15 cellular contexts compared by ENCODE assay signal in genomic region chr20:61835791-61836350, GRCh38.
DNase-seq lines count a peak whose midpoint lies in the region; ATAC-seq and TF ChIP-seq lines count a peak whose summit lies in the region.
"Had no signal": no experiment of that assay in that cellular context is flagged by ENCODE, and none has a peak within 500 bp of the region (broad histone marks: within the 10 kb centered on the region; RNA-seq: fewer than 3 reads in every experiment).

No MANE protein-coding gene starts in this region.

- no peak for DNase-seq in IMR-90
- DNase-seq in chondrocyte (ENCODE audit: low spot score): peak; percentile 70
- DNase-seq in right lobe of liver: peak in 2 of 3 donors; percentile 8 to 46
- no peak for DNase-seq in stimulated activated effector memory CD8-positive, alpha-beta T cell treated with anti-CD3 and anti-CD28 coated beads, Interleukin-12 subunit alpha, Interleukin-12 subunit beta, amount 100 ng/mL, for 72 hours (ENCODE audit: low spot score in 2 of 2)
- DNase-seq in NCI-H2107 (lab: John Stamatoyannopoulos, UW): no peak
- no peak for DNase-seq in occipital lobe (lab: John Stamatoyannopoulos, UW)
- DNase-seq: C1 segment of cervical spinal cord; Caco-2; CD8-positive, alpha-beta T cell; DMS153; DND-41; GM23248; H7; HCEC 1CT had no signal

- no peak overlapping the region for H3K23ac ChIP-seq in IMR-90 (ENCODE audit: low read depth, low read length)

- no peaks in the 10 kb centered on the region for H3K4me1 ChIP-seq in IMR-90 (ENCODE audit: control insufficient read depth, insufficient read depth, low read length)
- H3K4me1 ChIP-seq in right lobe of liver: no peaks in the 10 kb centered on the region
- H3K4me1 ChIP-seq: Caco-2 had no signal

- H3K9me3 Mint-ChIP-seq in chondrocyte (ENCODE audit: low read depth): no peaks in the 10 kb centered on the region
- H3K9me3 Mint-ChIP-seq in stimulated activated effector memory CD8-positive, alpha-beta T cell treated with anti-CD3 and anti-CD28 coated beads, Interleukin-12 subunit alpha, Interleukin-12 subunit beta, amount 100 ng/mL, for 72 hours: no peaks in the 10 kb centered on the region
- H3K9me3 Mint-ChIP-seq: CD8-positive, alpha-beta T cell had no signal

- CTCF ChIA-PET in IMR-90 (lab: Yijun Ruan, JAX): no interaction called here

- WGBS in IMR-90 (ENCODE audit: extremely low coverage in 2 of 2, insufficient read length in 1 of 2), 2 experiments: 87% methylated on average over 8 of the region's 16 CpGs; no CpG with 5 or more reads in 1 of the 2 experiments
- no CpG with 5 or more reads among the region's 16 CpGs for WGBS in right lobe of liver (ENCODE audit: insufficient coverage, low coverage, low lambda C conversion rate, missing lambda C conversion rate)

- no peak for TF ChIP-seq RAD21 in IMR-90 (IDR thresholded peaks at IDR 0.05; ENCODE audit: low read length)

- peak overlapping the region; percentile 24 for H2AK9ac ChIP-seq in IMR-90 (replicated peaks; ENCODE audit: low read depth, low read length, poor library complexity)

- intact Hi-C loops in IMR-90 (cut with micrococcal nuclease) (no loop called here), right lobe of liver (cut with DNase I) (no loop called here)

- POLR2A ChIA-PET in IMR-90 (lab: Charles Lee; ENCODE audit: unreplicated experiment): no interaction called here

- H3K18ac ChIP-seq in IMR-90 (ENCODE audit: low read depth, low read length): no peak overlapping the region

- H3K27ac Mint-ChIP-seq in chondrocyte (ENCODE audit: unreplicated experiment): no peak overlapping the region
- H3K27ac Mint-ChIP-seq in stimulated activated effector memory CD8-positive, alpha-beta T cell treated with anti-CD3 and anti-CD28 coated beads, Interleukin-12 subunit alpha, Interleukin-12 subunit beta, amount 100 ng/mL, for 72 hours: no peak overlapping the region
- H3K27ac Mint-ChIP-seq: CD8-positive, alpha-beta T cell had no signal

- no peaks in the 10 kb centered on the region for H3K79me1 ChIP-seq in IMR-90 (ENCODE audit: low read depth in 1 of 2, low read length in 2 of 2)

- no peaks in the 10 kb centered on the region for H4K20me1 ChIP-seq in IMR-90 (ENCODE audit: insufficient read depth, low read length)

- no peaks in the 10 kb centered on the region for H3K36me3 ChIP-seq in IMR-90 (ENCODE audit: control insufficient read depth, insufficient read depth, low read length)
- H3K36me3 ChIP-seq in right lobe of liver: no peaks in the 10 kb centered on the region

- TF ChIP-seq CTCF in IMR-90 (conservative IDR thresholded peaks at IDR 0.05; ENCODE audit: low read depth, low read length) (no peak), chondrocyte (IDR thresholded peaks at IDR 0.05) (no peak), right lobe of liver (IDR thresholded peaks at IDR 0.05) (no peak)

- ATAC-seq in IMR-90 (ENCODE audit: low read depth): no peak
- ATAC-seq in right lobe of liver: peak in 1 of 4 donors; percentile 9
- peak; percentile 5 for ATAC-seq in stimulated activated effector memory CD8-positive, alpha-beta T cell treated with anti-CD3 and anti-CD28 coated beads, Interleukin-12 subunit alpha, Interleukin-12 subunit beta, amount 100 ng/mL, for 72 hours
- ATAC-seq in HG02642 (IDR thresholded peaks at IDR 0.05; ENCODE audit: poor library complexity, unreplicated experiment): no peak
- ATAC-seq: CD8-positive, alpha-beta T cell had no signal

- no peak overlapping the region for H2BK120ac ChIP-seq in IMR-90 (ENCODE audit: low read depth, low read length)

- H3K4ac ChIP-seq in IMR-90 (ENCODE audit: low read depth, low read length): no peak overlapping the region

- H3K14ac ChIP-seq in IMR-90 (replicated peaks; ENCODE audit: low read depth, low read length): no peak overlapping the region

- no peaks in the 10 kb centered on the region for H3K36me3 Mint-ChIP-seq in chondrocyte (ENCODE audit: low read depth)
- no peaks in the 10 kb centered on the region for H3K36me3 Mint-ChIP-seq in stimulated activated effector memory CD8-positive, alpha-beta T cell treated with anti-CD3 and anti-CD28 coated beads, Interleukin-12 subunit alpha, Interleukin-12 subunit beta, amount 100 ng/mL, for 72 hours
- H3K36me3 Mint-ChIP-seq: CD8-positive, alpha-beta T cell had no signal

- H3K56ac ChIP-seq in IMR-90 (ENCODE audit: extremely low read depth, insufficient read depth, low read length): no peak overlapping the region

- no peak overlapping the region for H2BK5ac ChIP-seq in IMR-90 (ENCODE audit: low read depth, low read length, poor library complexity, severe bottlenecking)

- in situ Hi-C loops in IMR-90 (cut with MboI; ENCODE audit: low sequenced_read_pairs): no loop called here

- H3K27me3 ChIP-seq in IMR-90 (ENCODE audit: control insufficient read depth, insufficient read depth, low read length): no peaks in the 10 kb centered on the region
- no peaks in the 10 kb centered on the region for H3K27me3 ChIP-seq in right lobe of liver

- no peak overlapping the region for H2BK15ac ChIP-seq in IMR-90 (ENCODE audit: low read depth, low read length)

- no peak overlapping the region for H3K4me3 ChIP-seq in IMR-90 (ENCODE audit: insufficient read depth, low read depth, low read length)
- no peak overlapping the region for H3K4me3 ChIP-seq in right lobe of liver
- H3K4me3 ChIP-seq: GM23248 had no signal

- dilution Hi-C loops in IMR-90 (cut with HindIII; ENCODE audit: low sequenced_read_pairs, unreplicated experiment): no loop called here

- no peak overlapping the region for H2AFZ ChIP-seq in IMR-90 (replicated peaks; ENCODE audit: low read length, poor library complexity)
- H2AFZ ChIP-seq: GM23248 had no signal

- H2BK20ac ChIP-seq in IMR-90 (ENCODE audit: low read depth, low read length): no peak overlapping the region

- no peaks in the 10 kb centered on the region for H3K9me1 ChIP-seq in IMR-90 (ENCODE audit: insufficient read depth, low read length)

- H3K27ac ChIP-seq in IMR-90 (ENCODE audit: insufficient read depth, low read length) (no peak overlapping the region), right lobe of liver (no peak overlapping the region)
- H3K27ac ChIP-seq: GM23248 had no signal

- BruUV-seq in IMR-90 (replicated peaks; lab: Mats Ljungman, UMichigan): no TSS peak

- H3K27me3 Mint-ChIP-seq in chondrocyte (ENCODE audit: low read depth): peaks cover 13% of the 10 kb centered on the region

- H3K9ac ChIP-seq in IMR-90 (ENCODE audit: low read depth, low read length): no peak overlapping the region
- H3K9ac ChIP-seq: GM23248 had no signal

- H4K91ac ChIP-seq in IMR-90 (ENCODE audit: insufficient read depth, low read depth, low read length): no peak overlapping the region

- H3K4me3 Mint-ChIP-seq in chondrocyte (ENCODE audit: unreplicated experiment): no peak overlapping the region
- no peak overlapping the region for H3K4me3 Mint-ChIP-seq in stimulated activated effector memory CD8-positive, alpha-beta T cell treated with anti-CD3 and anti-CD28 coated beads, Interleukin-12 subunit alpha, Interleukin-12 subunit beta, amount 100 ng/mL, for 72 hours
- H3K4me3 Mint-ChIP-seq: CD8-positive, alpha-beta T cell had no signal

- H4K8ac ChIP-seq in IMR-90 (ENCODE audit: low read depth in 2 of 2, low read length in 2 of 2): no peak overlapping the region

- no peak overlapping the region for H2AK5ac ChIP-seq in IMR-90 (ENCODE audit: low read depth, low read length)

- no peak overlapping the region for H3K4me2 ChIP-seq in IMR-90 (ENCODE audit: low read depth, low read length)

- no peaks in the 10 kb centered on the region for H3K4me1 Mint-ChIP-seq in chondrocyte (ENCODE audit: low read depth)
- no peaks in the 10 kb centered on the region for H3K4me1 Mint-ChIP-seq in stimulated activated effector memory CD8-positive, alpha-beta T cell treated with anti-CD3 and anti-CD28 coated beads, Interleukin-12 subunit alpha, Interleukin-12 subunit beta, amount 100 ng/mL, for 72 hours

- no peak overlapping the region for H4K5ac ChIP-seq in IMR-90 (ENCODE audit: low read depth, low read length)

- TF ChIP-seq POLR2A in IMR-90 (IDR thresholded peaks at IDR 0.05; ENCODE audit: low read depth, low read length) (no peak), right lobe of liver (IDR thresholded peaks at IDR 0.05) (no peak)

- H3K9me3 ChIP-seq in IMR-90 (ENCODE audit: control insufficient read depth, insufficient read depth, low read length) (no peaks in the 10 kb centered on the region), right lobe of liver (no peaks in the 10 kb centered on the region)
- H3K9me3 ChIP-seq: Caco-2 had no signal

TF ChIP-seq in IMR-90, 13 proteins besides CTCF, POLR2A, EP300 and RAD21 (continues in another document):
- TF ChIP-seq BHLHE40 (IDR thresholded peaks at IDR 0.05; ENCODE audit: low read depth, low read length): no peak
- TF ChIP-seq CHD1 (IDR thresholded peaks at IDR 0.05; ENCODE audit: low read depth, low read length): no peak
- no peak for TF ChIP-seq RFX5 (IDR thresholded peaks at IDR 0.05; ENCODE audit: low read depth, low read length)
- no peak for TF ChIP-seq USF2 (IDR thresholded peaks at IDR 0.05; ENCODE audit: low read depth, low read length)
- no peak for TF ChIP-seq MXI1 (IDR thresholded peaks at IDR 0.05; ENCODE audit: borderline replicate concordance, low read depth, low read length)
- TF ChIP-seq RCOR1 (IDR thresholded peaks at IDR 0.05; ENCODE audit: insufficient replicate concordance, low read length): no peak
- TF ChIP-seq MAFK (IDR thresholded peaks at IDR 0.05; ENCODE audit: low read depth, low read length): no peak
- TF ChIP-seq MAZ (IDR thresholded peaks at IDR 0.05; ENCODE audit: borderline replicate concordance, low read depth, low read length): no peak
- TF ChIP-seq FOS (IDR thresholded peaks at IDR 0.05; ENCODE audit: low read depth, low read length): no peak
- TF ChIP-seq SMC3 (IDR thresholded peaks at IDR 0.05; ENCODE audit: low read depth, low read length): no peak
- TF ChIP-seq ELK1 (IDR thresholded peaks at IDR 0.05; ENCODE audit: borderline replicate concordance, low read depth, low read length): no peak
- no peak for TF ChIP-seq CEBPB (IDR thresholded peaks at IDR 0.05; ENCODE audit: low read depth, low read length)

Comparison
In these comparisons a context has a peak if more than half of its experiments do, and no peak if none do; other contexts are left out.
1. DNase-seq: peak in chondrocyte (single experiment) and right lobe of liver (2 of 3); none in IMR-90 (single experiment), stimulated activated effector memory CD8-positive, alpha-beta T cell treated with anti-CD3 and anti-CD28 coated beads, Interleukin-12 subunit alpha, Interleukin-12 subunit beta, amount 100 ng/mL, for 72 hours (0 of 2), NCI-H2107 (single experiment) and occipital lobe (single experiment).